ENCODE assay signal across 8 cellular contexts in the genomic region with DNA sequence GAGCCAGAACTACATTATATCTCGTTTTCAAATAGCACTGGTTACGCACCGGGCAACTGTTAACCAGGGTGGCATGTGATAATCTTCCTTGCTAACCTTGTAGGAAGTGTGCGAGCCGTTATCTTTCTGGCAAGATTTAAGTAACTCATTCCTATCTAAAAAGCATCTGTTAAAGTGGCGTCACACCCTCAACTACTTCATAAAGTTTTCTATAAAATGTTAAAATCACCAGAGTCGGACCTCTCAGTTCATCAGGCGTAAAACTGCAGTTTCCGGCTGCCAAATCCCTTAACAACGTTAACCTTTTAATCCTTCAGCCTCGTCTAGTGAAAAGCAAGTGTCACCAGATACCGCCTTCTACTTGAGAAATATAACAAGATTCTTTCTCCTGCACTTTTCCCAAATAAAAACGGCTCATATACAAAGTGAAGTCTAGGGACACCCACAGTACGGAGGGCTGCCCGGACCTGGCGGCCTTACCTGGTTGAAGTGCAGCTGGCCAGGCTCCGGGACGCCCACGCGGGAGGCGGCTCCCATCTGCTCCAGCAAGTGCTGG. TPM values are rescaled to one million over a fixed set of nuclear protein-coding genes. Genes with fewer than 3 reads are reported as not detected.
A peak's percentile ranks its signal among the peaks of the same experiment; 100 is the strongest.
DNase-seq lines count a peak whose midpoint lies in the region; ATAC-seq and TF ChIP-seq lines count a peak whose summit lies in the region.

No MANE protein-coding gene starts in this region.

- 9% methylated on average over 15 of the region's 21 CpGs for WGBS in mammary epithelial cell (ENCODE audit: low coverage, missing lambda C conversion rate)

- H2AFZ ChIP-seq in OCI-LY7 (ENCODE audit: low read length), result peak overlapping the region; percentile 83
- peak overlapping the region; percentile 98 for H2AFZ ChIP-seq in mammary epithelial cell (ENCODE audit: low read depth, low read length)

- peaks cover 30% of the 10 kb centered on the region for H4K20me1 ChIP-seq in OCI-LY7 (ENCODE audit: insufficient read depth, low read length)
- no peaks in the 10 kb centered on the region for H4K20me1 ChIP-seq in mammary epithelial cell (ENCODE audit: insufficient read depth, low read length)

- H3K4me3 ChIP-seq in OCI-LY7 (ENCODE audit: low read depth, low read length, poor library complexity, severe bottlenecking) (peak overlapping the region; percentile 78), mammary epithelial cell (replicated peaks in 1 of 3; ENCODE audit: insufficient read depth in 1 of 3, low read depth in 2 of 3, low read length in 3 of 3) (peak overlapping the region; percentile 76 to 91 (median 76)), stomach smooth muscle (ENCODE audit: low read length in 2 of 2) (peak overlapping the region; percentile 81 to 87)

- peaks cover 42% of the 10 kb centered on the region for H3K4me1 ChIP-seq in OCI-LY7 (ENCODE audit: insufficient read depth, low read length, poor library complexity, severe bottlenecking)
- peaks cover 31% of the 10 kb centered on the region for H3K4me1 ChIP-seq in mammary epithelial cell (ENCODE audit: insufficient read depth, low read length)
- peaks cover 3% of the 10 kb centered on the region for H3K4me1 ChIP-seq in stomach smooth muscle (ENCODE audit: control insufficient read depth, insufficient read depth, low read length)

- no peak; the same call in 1 of the 2 replicates for TF ChIP-seq CTCF in OCI-LY7 (conservative IDR thresholded peaks at IDR 0.05; ENCODE audit: low read length)
- no peak for TF ChIP-seq CTCF in mammary epithelial cell (conservative IDR thresholded peaks at IDR 0.05 in 1 of 2, IDR thresholded peaks at IDR 0.05 in 1 of 2; ENCODE audit: extremely low read depth in 1 of 2, insufficient read depth in 1 of 2, low read depth in 1 of 2, low read length in 2 of 2)

- no peaks in the 10 kb centered on the region for H3K9me2 ChIP-seq in OCI-LY7 (ENCODE audit: insufficient read depth, low read length)

- H3K4me2 ChIP-seq in OCI-LY7 (ENCODE audit: low read length), result peak overlapping the region; percentile 97
- H3K4me2 ChIP-seq in mammary epithelial cell (ENCODE audit: insufficient read depth, low read depth, low read length), result peak overlapping the region; percentile 100

- POLR2A ChIA-PET in OCI-LY7 (lab: Charles Lee), result interaction anchor here (0.7 to 2.6 kb wide), 3 partner anchors 23 to 525 kb away, joined by 4 to 13 read pairs (median 4); a partner anchor contains a TSS

- H3K27ac ChIP-seq in OCI-LY7 (ENCODE audit: low read depth, low read length, poor library complexity, severe bottlenecking) (peak overlapping the region; percentile 94), mammary epithelial cell (ENCODE audit: insufficient read depth, low read depth, low read length) (peak overlapping the region; percentile 76), stomach smooth muscle (ENCODE audit: low read length) (no peak overlapping the region)

- dilution Hi-C loops in mammary epithelial cell (cut with HindIII; ENCODE audit: low sequenced_read_pairs), result no loop called here

- no peaks in the 10 kb centered on the region for H3K9me3 Mint-ChIP-seq in memory B cell

- H3K79me2 ChIP-seq in OCI-LY7 (ENCODE audit: insufficient read depth, low read depth, low read length), result peaks cover 40% of the 10 kb centered on the region
- H3K79me2 ChIP-seq in mammary epithelial cell (ENCODE audit: insufficient read depth, low read length), result peaks cover 20% of the 10 kb centered on the region

- H3K4me1 Mint-ChIP-seq in memory B cell, result peaks cover 12% of the 10 kb centered on the region

- peak overlapping the region; percentile 89 for H3K27ac Mint-ChIP-seq in memory B cell

- no peaks in the 10 kb centered on the region for H3K36me3 Mint-ChIP-seq in memory B cell

- H3K27me3 ChIP-seq in mammary epithelial cell (ENCODE audit: insufficient read depth, low read length) (no peaks in the 10 kb centered on the region), stomach smooth muscle (ENCODE audit: control insufficient read depth in 1 of 2, insufficient read depth in 2 of 2, low read length in 2 of 2) (no peaks in the 10 kb centered on the region)

- H3K36me3 ChIP-seq in OCI-LY7 (ENCODE audit: insufficient read depth, low read length) (peaks cover 6% of the 10 kb centered on the region; the same call in 1 of the 2 replicates), mammary epithelial cell (ENCODE audit: insufficient read depth, low read length) (no peaks in the 10 kb centered on the region), stomach smooth muscle (ENCODE audit: control insufficient read depth in 2 of 2, insufficient read depth in 2 of 2, low read length in 2 of 2) (no peaks in the 10 kb centered on the region)

- intact Hi-C loops in OCI-LY7 (cut with micrococcal nuclease; ENCODE audit: unreplicated experiment), result loop anchor here (2.0 to 5.0 kb wide), 3 partner anchors 159 to 997 kb away; a partner anchor contains a TSS
- intact Hi-C loops in mammary epithelial cell (cut with micrococcal nuclease), result loop anchor here (2.0 kb wide), 1 partner anchor 47 kb away; no protein-coding TSS in a partner anchor

- H3K9ac ChIP-seq in mammary epithelial cell (ENCODE audit: insufficient read depth, low read length) (peak overlapping the region; percentile 86), stomach smooth muscle (ENCODE audit: low read length in 2 of 2) (peak overlapping the region; percentile 48 to 68)

- H3K9me3 ChIP-seq in OCI-LY7 (ENCODE audit: low read length) (no peaks in the 10 kb centered on the region), mammary epithelial cell (replicated peaks; ENCODE audit: insufficient read depth, low read length) (no peaks in the 10 kb centered on the region), stomach smooth muscle (ENCODE audit: control insufficient read depth in 2 of 2, low read length in 2 of 2) (no peaks in the 10 kb centered on the region)

- no peaks in the 10 kb centered on the region for H3K27me3 Mint-ChIP-seq in memory B cell

- CTCF ChIA-PET in OCI-LY7 (lab: Charles Lee; ENCODE audit: unreplicated experiment), result no interaction called here
- CTCF ChIA-PET in mammary epithelial cell (lab: Charles Lee; ENCODE audit: low non-redundant PET), result no interaction called here

- in situ Hi-C loops in mammary epithelial cell (cut with MboI; ENCODE audit: low sequenced_read_pairs in 2 of 2), result loop anchor here in 1 of 2 donors (10.0 kb wide), 1 partner anchor 81 kb away; no protein-coding TSS in a partner anchor

- H3K4me3 Mint-ChIP-seq in memory B cell, result peak overlapping the region; percentile 88

- BruUV-seq in OCI-LY7 (replicated peaks; lab: Mats Ljungman, UMichigan) (TSS peak; percentile 56), mammary epithelial cell (replicated peaks; lab: Mats Ljungman, UMichigan) (no TSS peak)

- peak; percentile 36 for ATAC-seq in activated CD4-positive, CD25-positive, alpha-beta regulatory T cell treated with anti-CD3 and anti-CD28 coated beads, Interleukin-2, amount 50 U/mL, for 24 hours
- peak; percentile 11 for ATAC-seq in HG03060 (IDR thresholded peaks at IDR 0.05; ENCODE audit: low read depth, unreplicated experiment)
- no peak for ATAC-seq in memory B cell (ENCODE audit: low read depth)

- no peak for DNase-seq in activated CD4-positive, CD25-positive, alpha-beta regulatory T cell treated with anti-CD3 and anti-CD28 coated beads, Interleukin-2, amount 50 U/mL, for 72 hours
- DNase-seq in OCI-LY7 (ENCODE audit: low spot score), result peak; percentile 52
- DNase-seq in mammary epithelial cell, result no peak
- no peak for DNase-seq in memory B cell (ENCODE audit: low spot score in 2 of 2)
- DNase-seq in DMS79 (lab: John Stamatoyannopoulos, UW), result no peak

RNA-seq across cellular contexts. Expression of a gene that starts 1.2 kb away (rescaled TPM):
- total RNA-seq in OCI-LY7 (2014; rRNA removed; shearing (Covaris generic)), result 29.2 and 35.4 TPM in 2 replicates
- total RNA-seq in OCI-LY7 (2022) (57.0 and 60.5 TPM in 2 replicates), mammary epithelial cell (10 to 100 TPM in 1 of 2 donors, 1 to 10 TPM in 1; 8.9 to 12.5 TPM)
- 10.2 TPM for polyA plus RNA-seq in mammary epithelial cell
- polyA minus RNA-seq in mammary epithelial cell, result 22.5 TPM
